8 cellular contexts compared by ENCODE assay signal in genomic region chr3:11642455-11643162, GRCh38. TPM values are rescaled to one million over a fixed set of nuclear protein-coding genes. Genes with fewer than 3 reads are reported as not detected.
DNase-seq lines count a peak whose midpoint lies in the region; ATAC-seq and TF ChIP-seq lines count a peak whose summit lies in the region.

No MANE protein-coding gene starts in this region.

- H3K36me3 ChIP-seq in thoracic aorta, result no peaks in the 10 kb centered on the region

- H3K9me3 Mint-ChIP-seq in Calu3 (ENCODE audit: low read depth, unreplicated experiment), result no peaks in the 10 kb centered on the region

- peak overlapping the region; percentile 93 for H3K4me3 Mint-ChIP-seq in Calu3 (ENCODE audit: low read depth, unreplicated experiment)

- no peaks in the 10 kb centered on the region for H3K27me3 Mint-ChIP-seq in Calu3 (ENCODE audit: unreplicated experiment)

- peaks cover 23 to 44% of the 10 kb centered on the region in 2 donors for H3K4me1 ChIP-seq in thoracic aorta (ENCODE audit: control insufficient read depth in 1 of 2, low read depth in 2 of 2)

- intact Hi-C loops in Calu3 (cut with micrococcal nuclease; ENCODE audit: unreplicated experiment), result loop anchor here (5.0 kb wide), 1 partner anchor 60 kb away; no protein-coding TSS in a partner anchor

- H3K27ac ChIP-seq in HL-60 (replicated peaks), result peak overlapping the region; percentile 87
- peak overlapping the region; percentile 89 to 96 for H3K27ac ChIP-seq in thoracic aorta

- CTCF ChIA-PET in Calu3 (lab: Charles Lee), result no interaction called here

- DNase-seq in Calu3 (peak; percentile 46), HL-60 (ENCODE audit: low read depth in 1 of 2, low spot score in 1 of 2) (peak; percentile 73 to 83), SIG-M5 (lab: John Stamatoyannopoulos, UW) (peak; percentile 45), germinal center (ENCODE audit: low spot score) (peak; percentile 80), occipital lobe (lab: John Stamatoyannopoulos, UW) (peak; percentile 45), thoracic aorta (ENCODE audit: low spot score) (peak; percentile 31)
- peak; percentile 60 for DNase-seq in activated naive CD4-positive, alpha-beta T cell treated with Interleukin-2 at 50 U/mL for 16 hours

- H3K36me3 Mint-ChIP-seq in Calu3 (ENCODE audit: insufficient read depth, unreplicated experiment), result peaks cover 28% of the 10 kb centered on the region

- no peaks in the 10 kb centered on the region for H3K27me3 ChIP-seq in HL-60 (ENCODE audit: insufficient read depth, poor library complexity, severe bottlenecking)
- no peaks in the 10 kb centered on the region for H3K27me3 ChIP-seq in thoracic aorta (replicated peaks; ENCODE audit: insufficient read depth)

- H3K4me3 ChIP-seq in HL-60 (replicated peaks; ENCODE audit: insufficient read depth, low read length) (peak overlapping the region; percentile 82), thoracic aorta (peak overlapping the region; percentile 88)

- peak; percentile 38 for ATAC-seq in GM19468 (IDR thresholded peaks at IDR 0.05; ENCODE audit: extremely low read depth, unreplicated experiment)
- ATAC-seq in thoracic aorta (ENCODE audit: insufficient number of reproducible peaks, low FRiP score, low read depth), result peak; percentile 23

- peak overlapping the region; percentile 92 for H3K27ac Mint-ChIP-seq in Calu3 (ENCODE audit: unreplicated experiment)

- H3K9me3 ChIP-seq in thoracic aorta, result no peaks in the 10 kb centered on the region

- peaks cover 19% of the 10 kb centered on the region for H3K4me1 Mint-ChIP-seq in Calu3 (ENCODE audit: low read depth, unreplicated experiment)

- no TSS peak for BruUV-seq in Calu3 (replicated peaks; lab: Mats Ljungman, UMichigan)

- TF ChIP-seq CTCF in Calu3 (IDR thresholded peaks at IDR 0.05; ENCODE audit: unreplicated experiment) (no peak), HL-60 (IDR thresholded peaks at IDR 0.05; ENCODE audit: insufficient read depth, low read length) (no peak), thoracic aorta (IDR thresholded peaks at IDR 0.05) (no peak)

RNA-seq across cellular contexts. Expression of gene VGLL4, which starts 1.1 kb away (rescaled TPM):
- 49.1 and 51.3 TPM in 2 replicates for total RNA-seq in Calu3 (2022)
- total RNA-seq in occipital lobe, result 86.1 TPM
- total RNA-seq in thoracic aorta, result 100 to 1,000 TPM; 113 to 114 TPM

Comparison
In these comparisons a context has a peak if more than half of its experiments do, and no peak if none do; other contexts are left out.
1. Peak in every context shown above with its lines: DNase-seq, ATAC-seq, H3K4me3 ChIP-seq and H3K27ac ChIP-seq.